8 cellular contexts compared by ENCODE assay signal in genomic region chr17:1643999-1644492, GRCh38. TPM values are rescaled to one million over a fixed set of nuclear protein-coding genes. Genes with fewer than 3 reads are reported as not detected.
A peak's percentile ranks its signal among the peaks of the same experiment; 100 is the strongest.
DNase-seq lines count a peak whose midpoint lies in the region; ATAC-seq and TF ChIP-seq lines count a peak whose summit lies in the region.

No MANE protein-coding gene starts in this region.

- no peak overlapping the region for H3K27ac ChIP-seq in A673 (ENCODE audit: low read depth, low read length, poor library complexity, severe bottlenecking)
- peak overlapping the region; percentile 10 to 68 for H3K27ac ChIP-seq in mucosa of rectum (ENCODE audit: low read depth in 2 of 2, low read length in 2 of 2)

- H3K27ac Mint-ChIP-seq in central memory CD8-positive, alpha-beta T cell (ENCODE audit: low read depth): no peak overlapping the region

- intact Hi-C loops in A673 (cut with micrococcal nuclease; ENCODE audit: unreplicated experiment): no loop called here

- peak overlapping the region; percentile 47 for H3K9ac ChIP-seq in mucosa of rectum (ENCODE audit: low read depth in 1 of 2, low read length in 2 of 2)

- H3K36me3 ChIP-seq in A673 (ENCODE audit: insufficient read depth, low read length, poor library complexity, severe bottlenecking) (no peaks in the 10 kb centered on the region), mucosa of rectum (ENCODE audit: control insufficient read depth in 2 of 2, insufficient read depth in 2 of 2, low read length in 2 of 2) (peaks cover 6 to 11% of the 10 kb centered on the region in 2 donors)

- DNase-seq in A673 (ENCODE audit: low spot score) (no peak), KG1 (lab: John Stamatoyannopoulos, UW) (no peak), GOT3 (lab: John Stamatoyannopoulos, UW) (no peak)
- no peak for DNase-seq in central memory CD8-positive, alpha-beta T cell (ENCODE audit: low spot score in 2 of 2)

- H3K9me3 Mint-ChIP-seq in central memory CD8-positive, alpha-beta T cell: no peaks in the 10 kb centered on the region

- peaks cover 6% of the 10 kb centered on the region for H3K4me1 ChIP-seq in A673 (ENCODE audit: insufficient read depth, low read length, poor library complexity, severe bottlenecking)
- peaks cover 26 to 27% of the 10 kb centered on the region in 2 donors for H3K4me1 ChIP-seq in mucosa of rectum (ENCODE audit: control insufficient read depth in 2 of 2, insufficient read depth in 2 of 2, low read length in 2 of 2)

- TF ChIP-seq CTCF in A673 (conservative IDR thresholded peaks at IDR 0.05; ENCODE audit: low read depth, low read length): no peak

- H3K4me3 Mint-ChIP-seq in central memory CD8-positive, alpha-beta T cell: peak overlapping the region; percentile 83

- ATAC-seq in HG02759 (IDR thresholded peaks at IDR 0.05; ENCODE audit: unreplicated experiment) (peak; percentile 1), HG03095 (IDR thresholded peaks at IDR 0.05; ENCODE audit: unreplicated experiment) (no peak), GM19397 (IDR thresholded peaks at IDR 0.05; ENCODE audit: unreplicated experiment) (no peak)
- no peak for ATAC-seq in central memory CD8-positive, alpha-beta T cell (replicated peaks; ENCODE audit: extremely low read depth, poor library complexity, severe bottlenecking)

- H3K36me3 Mint-ChIP-seq in central memory CD8-positive, alpha-beta T cell (ENCODE audit: insufficient read depth): peaks cover 4% of the 10 kb centered on the region

- H3K27me3 Mint-ChIP-seq in central memory CD8-positive, alpha-beta T cell: no peaks in the 10 kb centered on the region

- H3K4me3 ChIP-seq in A673 (ENCODE audit: low read depth, low read length, poor library complexity, severe bottlenecking): peak overlapping the region; percentile 49
- peak overlapping the region; percentile 60 to 61 for H3K4me3 ChIP-seq in mucosa of rectum (ENCODE audit: low read length in 2 of 2)

- BruUV-seq in A673 (replicated peaks; lab: Mats Ljungman, UMichigan): no TSS peak

- peaks cover 8% of the 10 kb centered on the region for H3K4me1 Mint-ChIP-seq in central memory CD8-positive, alpha-beta T cell

- H3K27me3 ChIP-seq in A673 (replicated peaks; ENCODE audit: insufficient read depth, low read depth, low read length, poor library complexity) (no peaks in the 10 kb centered on the region), mucosa of rectum (ENCODE audit: control insufficient read depth in 2 of 2, insufficient read depth in 2 of 2, low read length in 2 of 2) (no peaks in the 10 kb centered on the region)

- POLR2A ChIA-PET in A673 (lab: Charles Lee; ENCODE audit: low non-redundant PET): no interaction called here

- H3K9me3 ChIP-seq in A673 (ENCODE audit: low read depth, low read length, poor library complexity, severe bottlenecking) (no peaks in the 10 kb centered on the region), mucosa of rectum (ENCODE audit: control insufficient read depth in 2 of 2, low read length in 2 of 2) (no peaks in the 10 kb centered on the region)

- CTCF ChIA-PET in A673 (lab: Charles Lee): interaction anchor here (0.9 kb wide), 2 partner anchors 70 to 129 kb away, joined by 3 read pairs; no protein-coding TSS in a partner anchor

RNA-seq across cellular contexts. Expression of gene SCARF1, which starts 1.5 kb away (rescaled TPM):
- 0.24 TPM in 1 of 2 replicates, not detected in the other for total RNA-seq in A673 (2021)

RNA-seq across cellular contexts. Expression of gene RILP, which starts 5.6 kb away (rescaled TPM):
- total RNA-seq in A673 (2021): 0.73 and 1.6 TPM in 2 replicates

RNA-seq across cellular contexts. Expression of gene SLC43A2, which starts 15.4 kb away (rescaled TPM):
- 0.06 and 1.2 TPM in 2 replicates for total RNA-seq in A673 (2021)

RNA-seq across cellular contexts. Expression of gene PRPF8, which starts 40.6 kb away (rescaled TPM):
- 439 and 450 TPM in 2 replicates for total RNA-seq in A673 (2021)
